ENCODE assay signal across 9 cellular contexts in the genomic region with DNA sequence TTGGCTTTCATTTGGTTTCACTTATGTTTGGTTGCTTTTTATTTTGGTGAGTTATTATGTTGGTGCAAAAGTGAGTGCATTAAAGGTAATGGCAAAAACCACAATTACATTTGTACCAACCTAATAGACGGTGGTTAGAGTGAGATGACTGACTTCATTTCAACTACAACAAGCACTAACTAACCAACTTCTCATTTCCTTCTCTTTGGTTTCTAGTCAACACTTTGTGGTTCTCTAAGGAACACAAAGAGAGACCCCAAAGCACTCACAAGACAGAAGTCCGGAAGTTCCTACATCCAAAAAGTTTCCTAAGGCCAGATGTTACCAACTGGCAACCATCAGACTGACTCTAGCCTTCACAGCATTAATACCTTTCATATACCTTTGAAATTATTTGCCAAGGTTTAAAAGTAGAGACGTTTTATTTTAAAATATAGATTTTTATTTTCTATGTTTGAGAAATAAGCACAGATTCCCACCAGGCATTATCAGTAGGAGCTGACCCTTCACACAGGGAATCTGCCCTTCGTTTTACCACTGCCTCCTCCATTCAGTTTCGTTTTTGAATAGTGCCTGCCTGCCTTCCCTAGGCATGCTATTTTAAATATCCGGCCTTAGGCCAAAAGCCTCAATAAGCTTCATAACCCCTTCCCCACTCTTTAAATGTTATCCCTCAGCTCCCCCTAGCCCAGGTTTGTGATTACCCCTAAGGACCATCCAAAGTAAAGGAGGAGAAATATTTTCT.
DNase-seq lines count a peak whose midpoint lies in the region; ATAC-seq and TF ChIP-seq lines count a peak whose summit lies in the region.
"Had no signal": no experiment of that assay in that cellular context is flagged by ENCODE, and none has a peak within 500 bp of the region (broad histone marks: within the 10 kb centered on the region; RNA-seq: fewer than 3 reads in every experiment).

No MANE protein-coding gene starts in this region.

- no peaks in the 10 kb centered on the region for H3K79me2 ChIP-seq in Karpas-422 (ENCODE audit: low read length)

- H3K4me1 ChIP-seq in prostate gland (replicated peaks) (no peaks in the 10 kb centered on the region), Karpas-422 (ENCODE audit: low read length) (no peaks in the 10 kb centered on the region)

- no peaks in the 10 kb centered on the region for H3K9me2 ChIP-seq in Karpas-422 (replicated peaks; ENCODE audit: insufficient read depth, low read length)

- H3K9me3 ChIP-seq in prostate gland (no peaks in the 10 kb centered on the region), Karpas-422 (ENCODE audit: low read length) (no peaks in the 10 kb centered on the region)

- no peak overlapping the region for H3K4me2 ChIP-seq in Karpas-422 (ENCODE audit: low read depth, low read length, poor library complexity, severe bottlenecking)

- ATAC-seq in GM19468 (IDR thresholded peaks at IDR 0.05; ENCODE audit: extremely low read depth, unreplicated experiment) (peak; percentile 50), HG03175 (IDR thresholded peaks at IDR 0.05; ENCODE audit: unreplicated experiment) (peak; percentile 78)
- peak; percentile 79 for ATAC-seq in activated CD8-positive, alpha-beta T cell treated with anti-CD3 and anti-CD28 coated beads, Interleukin-2, amount 10 ng/mL, durations not matched to agents 7 days and 5 days

- H3K4me3 ChIP-seq in prostate gland, result no peak overlapping the region
- H3K4me3 ChIP-seq in Karpas-422 (ENCODE audit: low read length), result no peak overlapping the region

- intact Hi-C loops in prostate gland (cut with DNase I), result no loop called here

- WGBS in prostate gland, result 77% methylated on average over 6 of the region's 6 CpGs

- H3K27ac ChIP-seq in prostate gland (no peak overlapping the region), Karpas-422 (ENCODE audit: low read length) (no peak overlapping the region)

- no peaks in the 10 kb centered on the region for H3K27me3 ChIP-seq in prostate gland (replicated peaks; ENCODE audit: insufficient read depth)
- H3K27me3 ChIP-seq in Karpas-422 (ENCODE audit: low read length), result no peaks in the 10 kb centered on the region

- no peaks in the 10 kb centered on the region for H3K36me3 ChIP-seq in prostate gland
- no peaks in the 10 kb centered on the region for H3K36me3 ChIP-seq in Karpas-422 (ENCODE audit: insufficient read depth, low read length)

- DNase-seq in Daoy (ENCODE audit: low read depth) (peak; percentile 46), prostate gland (ENCODE audit: low spot score) (no peak), HFFc6 (no peak), type B pancreatic cell (ENCODE audit: extremely low spot score, unreplicated experiment) (no peak), Karpas-422 (no peak)
- DNase-seq in activated CD8-positive, alpha-beta T cell treated with anti-CD3 and anti-CD28 coated beads, Interleukin-2, amount 10 ng/mL, durations not matched to agents 7 days and 5 days, result no peak
- DNase-seq: activated CD8-positive, alpha-beta memory T cell treated with anti-CD3 and anti-CD28 coated beads for 24 hours had no signal

- H3K27me3 Mint-ChIP-seq in activated CD8-positive, alpha-beta T cell treated with anti-CD3 and anti-CD28 coated beads, Interleukin-2, amount 10 ng/mL, durations not matched to agents 7 days and 5 days (ENCODE audit: low read depth), result no peaks in the 10 kb centered on the region
- H3K27me3 Mint-ChIP-seq in HFFc6 (ENCODE audit: insufficient read depth), result no peaks in the 10 kb centered on the region
- no peaks in the 10 kb centered on the region for H3K27me3 Mint-ChIP-seq in type B pancreatic cell

- peak overlapping the region; percentile 55 for H3K27ac Mint-ChIP-seq in activated CD8-positive, alpha-beta T cell treated with anti-CD3 and anti-CD28 coated beads, Interleukin-2, amount 10 ng/mL, durations not matched to agents 7 days and 5 days
- H3K27ac Mint-ChIP-seq in HFFc6 (no peak overlapping the region), type B pancreatic cell (no peak overlapping the region)

- no peaks in the 10 kb centered on the region for H4K20me1 ChIP-seq in Karpas-422 (ENCODE audit: insufficient read depth, low read depth, low read length)

- TF ChIP-seq CTCF in prostate gland (IDR thresholded peaks at IDR 0.05) (no peak), HFFc6 (IDR thresholded peaks at IDR 0.05) (no peak), type B pancreatic cell (conservative IDR thresholded peaks at IDR 0.05) (no peak)

- H3K4me1 Mint-ChIP-seq in activated CD8-positive, alpha-beta T cell treated with anti-CD3 and anti-CD28 coated beads, Interleukin-2, amount 10 ng/mL, durations not matched to agents 7 days and 5 days (ENCODE audit: low read depth), result peaks cover 52% of the 10 kb centered on the region
- H3K4me1 Mint-ChIP-seq in HFFc6 (ENCODE audit: low read depth), result peaks cover 28% of the 10 kb centered on the region
- no peaks in the 10 kb centered on the region for H3K4me1 Mint-ChIP-seq in type B pancreatic cell (ENCODE audit: unreplicated experiment)

- CTCF ChIA-PET in activated CD8-positive, alpha-beta T cell treated with anti-CD3 and anti-CD28 coated beads, Interleukin-2, amount 10 ng/mL, durations not matched to agents 7 days and 5 days (lab: Charles Lee), result no interaction called here

- H3K9me3 Mint-ChIP-seq in activated CD8-positive, alpha-beta T cell treated with anti-CD3 and anti-CD28 coated beads, Interleukin-2, amount 10 ng/mL, durations not matched to agents 7 days and 5 days (ENCODE audit: insufficient read depth), result peaks cover 4% of the 10 kb centered on the region
- H3K9me3 Mint-ChIP-seq in HFFc6 (no peaks in the 10 kb centered on the region), type B pancreatic cell (no peaks in the 10 kb centered on the region)

- H3K9ac ChIP-seq in Karpas-422 (ENCODE audit: low read length), result no peak overlapping the region

- H2AFZ ChIP-seq in Karpas-422 (ENCODE audit: low read length), result no peak overlapping the region

- TF ChIP-seq POLR2A in prostate gland (IDR thresholded peaks at IDR 0.05), result no peak

- H3K36me3 Mint-ChIP-seq in activated CD8-positive, alpha-beta T cell treated with anti-CD3 and anti-CD28 coated beads, Interleukin-2, amount 10 ng/mL, durations not matched to agents 7 days and 5 days (ENCODE audit: low read depth), result peaks cover 14% of the 10 kb centered on the region
- H3K36me3 Mint-ChIP-seq in HFFc6 (ENCODE audit: low read depth), result peaks cover 8% of the 10 kb centered on the region
- no peaks in the 10 kb centered on the region for H3K36me3 Mint-ChIP-seq in type B pancreatic cell

- H3K4me3 Mint-ChIP-seq in activated CD8-positive, alpha-beta T cell treated with anti-CD3 and anti-CD28 coated beads, Interleukin-2, amount 10 ng/mL, durations not matched to agents 7 days and 5 days, result peak overlapping the region; percentile 38
- H3K4me3 Mint-ChIP-seq in HFFc6 (no peak overlapping the region), type B pancreatic cell (no peak overlapping the region)

- POLR2A ChIA-PET in activated CD8-positive, alpha-beta T cell treated with anti-CD3 and anti-CD28 coated beads, Interleukin-2, amount 10 ng/mL, durations not matched to agents 7 days and 5 days (lab: Charles Lee), result no interaction called here
